Comparison of ENCODE assay signal across 10 cellular contexts in the genomic region with DNA sequence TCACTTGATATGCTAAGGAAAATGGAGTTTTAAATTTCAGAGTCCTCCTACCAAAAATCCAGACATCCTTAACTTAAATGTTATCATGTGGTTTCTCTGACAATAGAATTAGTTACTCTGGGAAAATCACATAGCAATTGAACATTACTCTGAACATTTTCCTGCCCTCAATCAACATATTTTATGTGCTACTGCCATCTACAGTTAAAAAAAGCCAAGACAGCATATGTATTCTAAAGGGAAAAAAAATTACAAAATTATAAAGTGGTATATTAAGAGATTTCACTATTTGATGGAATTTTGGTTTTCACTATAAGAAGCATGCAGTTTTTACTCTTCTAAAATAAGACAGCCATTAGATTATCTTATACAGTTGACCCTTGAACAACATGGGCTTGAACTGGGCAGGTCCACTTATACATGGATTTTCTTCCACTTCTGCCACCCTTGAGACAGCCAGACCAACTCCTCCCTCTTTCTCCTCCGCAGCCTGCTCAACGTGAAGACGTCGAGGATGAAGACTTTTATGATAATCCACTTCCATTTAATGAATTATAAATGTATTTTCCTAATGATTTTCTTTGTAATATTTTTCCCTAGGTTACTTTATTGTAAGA.
DNase-seq lines count a peak whose midpoint lies in the region; ATAC-seq and TF ChIP-seq lines count a peak whose summit lies in the region.
"Had no signal": no experiment of that assay in that cellular context is flagged by ENCODE, and none has a peak within 500 bp of the region (broad histone marks: within the 10 kb centered on the region; RNA-seq: fewer than 3 reads in every experiment).

No MANE protein-coding gene starts in this region.

- H3K36me3 Mint-ChIP-seq in osteocyte (ENCODE audit: unreplicated experiment) = peaks cover 7% of the 10 kb centered on the region
- H3K36me3 Mint-ChIP-seq in activated naive CD4-positive, alpha-beta T cell treated with anti-CD3 and anti-CD28 coated beads, Interleukin-2, amount 50 U/mL, for 72 hours = no peaks in the 10 kb centered on the region
- H3K36me3 Mint-ChIP-seq in activated T-cell treated with anti-CD3 and anti-CD28 coated beads, Interleukin-2, amount 50 U/mL, for 72 hours (ENCODE audit: insufficient read depth in 2 of 2) = no peaks in the 10 kb centered on the region
- H3K36me3 Mint-ChIP-seq: activated naive CD4-positive, alpha-beta T cell treated with anti-CD3 and anti-CD28 coated beads, Interleukin-2, amount 10 ng/mL, durations not matched to agents 7 days and 5 days had no signal

- in situ Hi-C loops in brain microvascular endothelial cell (cut with HindIII; ENCODE audit: low pct_ligation_motif_present, low sequenced_read_pairs) = no loop called here

- no peaks in the 10 kb centered on the region for H3K9me3 Mint-ChIP-seq in osteocyte (ENCODE audit: unreplicated experiment)
- H3K9me3 Mint-ChIP-seq in activated naive CD4-positive, alpha-beta T cell treated with anti-CD3 and anti-CD28 coated beads, Interleukin-2, amount 50 U/mL, for 72 hours = no peaks in the 10 kb centered on the region
- no peaks in the 10 kb centered on the region for H3K9me3 Mint-ChIP-seq in activated T-cell treated with anti-CD3 and anti-CD28 coated beads, Interleukin-2, amount 50 U/mL, for 72 hours
- H3K9me3 Mint-ChIP-seq: activated naive CD4-positive, alpha-beta T cell treated with anti-CD3 and anti-CD28 coated beads, Interleukin-2, amount 10 ng/mL, durations not matched to agents 7 days and 5 days had no signal

- no peaks in the 10 kb centered on the region for H3K27me3 Mint-ChIP-seq in osteocyte (ENCODE audit: unreplicated experiment)
- no peaks in the 10 kb centered on the region for H3K27me3 Mint-ChIP-seq in activated T-cell treated with anti-CD3 and anti-CD28 coated beads, Interleukin-2, amount 50 U/mL, for 72 hours (ENCODE audit: low read depth)
- H3K27me3 Mint-ChIP-seq: activated naive CD4-positive, alpha-beta T cell treated with anti-CD3 and anti-CD28 coated beads, Interleukin-2, amount 10 ng/mL, durations not matched to agents 7 days and 5 days had no signal

- H3K27me3 ChIP-seq in brain microvascular endothelial cell (replicated peaks) = no peaks in the 10 kb centered on the region

- H3K27ac Mint-ChIP-seq in osteocyte (ENCODE audit: unreplicated experiment) = no peak overlapping the region
- H3K27ac Mint-ChIP-seq in activated naive CD4-positive, alpha-beta T cell treated with anti-CD3 and anti-CD28 coated beads, Interleukin-2, amount 50 U/mL, for 72 hours = no peak overlapping the region
- H3K27ac Mint-ChIP-seq in activated T-cell treated with anti-CD3 and anti-CD28 coated beads, Interleukin-2, amount 50 U/mL, for 72 hours = no peak overlapping the region
- H3K27ac Mint-ChIP-seq: activated naive CD4-positive, alpha-beta T cell treated with anti-CD3 and anti-CD28 coated beads, Interleukin-2, amount 10 ng/mL, durations not matched to agents 7 days and 5 days had no signal

- ATAC-seq in activated naive CD4-positive, alpha-beta T cell treated with anti-CD3 and anti-CD28 coated beads, Interleukin-2, amount 50 U/mL, for 72 hours = no peak
- no peak for ATAC-seq in HG02571 (IDR thresholded peaks at IDR 0.05; ENCODE audit: unreplicated experiment)
- no peak for ATAC-seq in activated T-cell treated with anti-CD3 and anti-CD28 coated beads, Interleukin-2, amount 50 U/mL, for 72 hours (replicated peaks in 1 of 2)

- no peak overlapping the region for H3K27ac ChIP-seq in brain microvascular endothelial cell

- no peak overlapping the region for H3K4me3 ChIP-seq in brain microvascular endothelial cell (ENCODE audit: low read depth, low read length)

- H3K4me3 Mint-ChIP-seq in osteocyte (ENCODE audit: unreplicated experiment) = no peak overlapping the region
- no peak overlapping the region for H3K4me3 Mint-ChIP-seq in activated T-cell treated with anti-CD3 and anti-CD28 coated beads, Interleukin-2, amount 50 U/mL, for 72 hours
- H3K4me3 Mint-ChIP-seq: activated naive CD4-positive, alpha-beta T cell treated with anti-CD3 and anti-CD28 coated beads, Interleukin-2, amount 10 ng/mL, durations not matched to agents 7 days and 5 days had no signal

- peak; percentile 32 for TF ChIP-seq CTCF in brain microvascular endothelial cell (IDR thresholded peaks at IDR 0.05; ENCODE audit: low read depth, low read length, missing control alignments)
- peak; percentile 55 for TF ChIP-seq CTCF in osteocyte (IDR thresholded peaks at IDR 0.05)

- peaks cover 27% of the 10 kb centered on the region for H3K4me1 Mint-ChIP-seq in osteocyte (ENCODE audit: unreplicated experiment)
- H3K4me1 Mint-ChIP-seq in activated T-cell treated with anti-CD3 and anti-CD28 coated beads, Interleukin-2, amount 50 U/mL, for 72 hours (ENCODE audit: low read depth) = no peaks in the 10 kb centered on the region
- H3K4me1 Mint-ChIP-seq: activated naive CD4-positive, alpha-beta T cell treated with anti-CD3 and anti-CD28 coated beads, Interleukin-2, amount 10 ng/mL, durations not matched to agents 7 days and 5 days had no signal

- DNase-seq in EL (peak; percentile 24), NCI-H146 (lab: John Stamatoyannopoulos, UW) (peak; percentile 34), brain microvascular endothelial cell (no peak), osteocyte (ENCODE audit: extremely low spot score, unreplicated experiment) (no peak), D341Med (ENCODE audit: low spot score) (no peak)
- DNase-seq in activated naive CD4-positive, alpha-beta T cell treated with anti-CD3 and anti-CD28 coated beads, Interleukin-2, amount 50 U/mL, for 72 hours (ENCODE audit: low spot score in 2 of 2) = no peak
- no peak for DNase-seq in activated T-cell treated with anti-CD3 and anti-CD28 coated beads, Interleukin-2, amount 50 U/mL, for 72 hours
- DNase-seq: activated naive CD4-positive, alpha-beta T cell treated with anti-CD3 and anti-CD28 coated beads, Interleukin-2, amount 10 ng/mL, durations not matched to agents 7 days and 5 days; NCI-H510A treated with DMSO at 0.1 percent for 48 hours had no signal

- H3K36me3 ChIP-seq in brain microvascular endothelial cell (replicated peaks) = no peaks in the 10 kb centered on the region

Comparison
In these comparisons a context has a peak if more than half of its experiments do, and no peak if none do; other contexts are left out.
1. DNase-seq: peak in EL (single experiment) and NCI-H146 (single experiment); none in brain microvascular endothelial cell (single experiment), osteocyte (single experiment), activated naive CD4-positive, alpha-beta T cell treated with anti-CD3 and anti-CD28 coated beads, Interleukin-2, amount 50 U/mL, for 72 hours (0 of 2), activated T-cell treated with anti-CD3 and anti-CD28 coated beads, Interleukin-2, amount 50 U/mL, for 72 hours (0 of 2) and D341Med (single experiment).